In the genomic region with DNA sequence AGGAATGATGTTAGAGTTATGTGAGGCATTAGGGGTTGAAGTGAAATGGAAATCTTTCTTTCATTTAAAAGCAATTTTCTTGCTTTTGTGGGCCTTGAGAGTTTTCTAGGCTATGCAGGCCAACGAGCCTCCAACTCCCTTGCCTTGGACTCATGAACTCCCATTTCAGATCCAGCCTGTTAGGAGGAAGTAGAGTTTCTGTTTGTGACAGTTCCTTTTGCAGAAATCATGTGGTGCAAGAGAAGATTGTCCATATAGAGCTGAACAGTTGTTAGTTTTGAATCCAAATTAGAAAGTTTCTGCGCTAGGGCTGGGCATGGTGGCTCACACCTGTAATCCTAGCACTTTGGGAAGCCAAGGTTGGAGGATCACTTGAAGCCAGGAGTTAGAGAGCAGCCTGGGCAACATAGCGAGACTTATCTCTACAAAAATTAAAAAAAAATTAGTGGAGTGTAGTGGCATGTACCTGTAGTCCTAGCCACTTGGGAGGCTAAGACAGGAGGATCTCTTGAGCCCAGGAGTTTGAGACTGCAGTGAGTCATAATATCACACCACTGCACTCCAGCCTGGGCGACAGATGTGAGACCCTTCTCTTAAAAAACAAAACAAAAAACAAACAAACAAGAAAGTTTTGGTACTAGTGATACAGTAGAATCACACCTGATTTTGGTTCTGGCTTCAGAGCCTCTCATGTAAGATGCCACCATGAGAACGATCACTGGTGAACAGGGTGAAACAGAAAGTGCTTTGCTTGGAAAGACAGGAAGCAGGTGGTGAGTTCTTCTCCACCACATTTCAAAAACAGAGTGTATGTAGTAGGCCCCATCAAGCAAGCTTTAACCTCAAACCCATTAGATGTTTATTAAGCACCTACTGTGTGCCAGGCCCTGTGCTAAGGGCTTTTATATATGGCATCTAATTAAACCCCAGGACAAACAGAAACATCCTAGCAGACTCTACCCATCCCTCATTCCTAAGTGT, we compare ENCODE assay signal across 9 cellular contexts. TPM values are rescaled to one million over a fixed set of nuclear protein-coding genes. Genes with fewer than 3 reads are reported as not detected.
DNase-seq lines count a peak whose midpoint lies in the region; ATAC-seq and TF ChIP-seq lines count a peak whose summit lies in the region.
"Had no signal": no experiment of that assay in that cellular context is flagged by ENCODE, and none has a peak within 500 bp of the region (broad histone marks: within the 10 kb centered on the region; RNA-seq: fewer than 3 reads in every experiment).

No MANE protein-coding gene starts in this region.

- H3K4me3 Mint-ChIP-seq in activated CD4-positive, alpha-beta memory T cell treated with anti-CD3 and anti-CD28 coated beads for 36 hours, result no peak overlapping the region
- no peak overlapping the region for H3K4me3 Mint-ChIP-seq in neural progenitor cell

- CTCF ChIA-PET in activated CD4-positive, alpha-beta memory T cell treated with anti-CD3 and anti-CD28 coated beads for 36 hours (lab: Charles Lee), result no interaction called here

- H3K4me1 Mint-ChIP-seq in activated CD4-positive, alpha-beta memory T cell treated with anti-CD3 and anti-CD28 coated beads for 36 hours (ENCODE audit: low read depth), result peaks cover 32% of the 10 kb centered on the region
- H3K4me1 Mint-ChIP-seq in neural progenitor cell, result peaks cover 1% of the 10 kb centered on the region

- no peaks in the 10 kb centered on the region for H4K20me1 ChIP-seq in osteoblast (ENCODE audit: insufficient read depth, low read length)
- no peaks in the 10 kb centered on the region for H4K20me1 ChIP-seq in neural progenitor cell (ENCODE audit: low read depth)

- no peaks in the 10 kb centered on the region for H3K9me3 Mint-ChIP-seq in activated CD4-positive, alpha-beta memory T cell treated with anti-CD3 and anti-CD28 coated beads for 36 hours
- H3K9me3 Mint-ChIP-seq in neural progenitor cell, result peaks cover 2% of the 10 kb centered on the region

- H3K27me3 Mint-ChIP-seq in activated CD4-positive, alpha-beta memory T cell treated with anti-CD3 and anti-CD28 coated beads for 36 hours, result no peaks in the 10 kb centered on the region
- peaks cover 13% of the 10 kb centered on the region for H3K27me3 Mint-ChIP-seq in neural progenitor cell (ENCODE audit: insufficient read depth, low read depth)

- H2AFZ ChIP-seq in osteoblast (ENCODE audit: low read length), result no peak overlapping the region
- H2AFZ ChIP-seq in neural progenitor cell (replicated peaks), result no peak overlapping the region

- H3K27ac Mint-ChIP-seq in activated CD4-positive, alpha-beta memory T cell treated with anti-CD3 and anti-CD28 coated beads for 36 hours, result no peak overlapping the region
- H3K27ac Mint-ChIP-seq in neural progenitor cell, result no peak overlapping the region

- intact Hi-C loops in activated CD4-positive, alpha-beta memory T cell treated with anti-CD3 and anti-CD28 coated beads for 36 hours (cut with micrococcal nuclease), result loop anchor here (2.0 kb wide), 2 partner anchors 34 to 48 kb away; a partner anchor contains a TSS
- intact Hi-C loops in aorta (cut with DNase I), result no loop called here

- peak; percentile 88 for ATAC-seq in HG03135 (IDR thresholded peaks at IDR 0.05; ENCODE audit: unreplicated experiment)
- ATAC-seq in aorta (ENCODE audit: low FRiP score), result no peak

- peaks cover 0 to 7% of the 10 kb centered on the region in 2 donors for H3K4me1 ChIP-seq in aorta (ENCODE audit: control insufficient read depth in 1 of 2, insufficient read depth in 2 of 2, low read length in 2 of 2)
- H3K4me1 ChIP-seq in osteoblast (ENCODE audit: insufficient read depth, low read length), result peaks cover 12% of the 10 kb centered on the region
- H3K4me1 ChIP-seq in neural progenitor cell, result no peaks in the 10 kb centered on the region

- no peak overlapping the region for H3K4me2 ChIP-seq in osteoblast (ENCODE audit: insufficient read depth, low read length)
- H3K4me2 ChIP-seq in neural progenitor cell, result no peak overlapping the region

- H3K27me3 ChIP-seq in aorta (ENCODE audit: control insufficient read depth in 1 of 2, insufficient read depth in 2 of 2, low read length in 1 of 2) (no peaks in the 10 kb centered on the region), osteoblast (ENCODE audit: insufficient read depth, low read length) (no peaks in the 10 kb centered on the region), neural progenitor cell (no peaks in the 10 kb centered on the region)
- H3K27me3 ChIP-seq: heart right ventricle had no signal

- H3K36me3 ChIP-seq in aorta (ENCODE audit: control insufficient read depth in 1 of 2, insufficient read depth in 2 of 2, low read length in 1 of 2) (no peaks in the 10 kb centered on the region), osteoblast (ENCODE audit: insufficient read depth, low read length) (no peaks in the 10 kb centered on the region), neural progenitor cell (no peaks in the 10 kb centered on the region)
- H3K36me3 ChIP-seq: heart right ventricle had no signal

- POLR2A ChIA-PET in activated CD4-positive, alpha-beta memory T cell treated with anti-CD3 and anti-CD28 coated beads for 36 hours (lab: Charles Lee), result no interaction called here

- no peak overlapping the region for H3K9ac ChIP-seq in neural progenitor cell

- H3K4me3 ChIP-seq in aorta (ENCODE audit: low read length in 2 of 2), result no peak overlapping the region
- no peak overlapping the region for H3K4me3 ChIP-seq in osteoblast (ENCODE audit: insufficient read depth, low read length)
- no peak overlapping the region for H3K4me3 ChIP-seq in neural progenitor cell
- H3K4me3 ChIP-seq: heart right ventricle had no signal

- TF ChIP-seq CTCF in osteoblast (IDR thresholded peaks at IDR 0.05; ENCODE audit: extremely low read depth, low read depth, low read length), result no peak
- no peak for TF ChIP-seq CTCF in neural progenitor cell (IDR thresholded peaks at IDR 0.05)

- no peaks in the 10 kb centered on the region for H3F3A ChIP-seq in neural progenitor cell (ENCODE audit: low read depth)

- H3K9me3 ChIP-seq in aorta (ENCODE audit: control insufficient read depth, low read length) (no peaks in the 10 kb centered on the region), osteoblast (ENCODE audit: low read depth, low read length) (no peaks in the 10 kb centered on the region), neural progenitor cell (ENCODE audit: low read depth) (no peaks in the 10 kb centered on the region)

- 68 to 72% methylated on average over 5 of the region's 5 CpGs for WGBS in aorta, 2 donors

- H3K27ac ChIP-seq in aorta (ENCODE audit: low read depth in 1 of 2, low read length in 2 of 2) (peak overlapping the region; percentile 37 to 51), osteoblast (ENCODE audit: low read depth, low read length) (no peak overlapping the region), neural progenitor cell (no peak overlapping the region)

- peak; percentile 10 for DNase-seq in stimulated activated CD4-positive, alpha-beta T cell treated with anti-CD3 and anti-CD28 coated beads, Interleukin-15, amount 100 ng/mL, for 24 hours
- DNase-seq in stimulated activated CD4-positive, alpha-beta T cell treated with anti-CD3 and anti-CD28 coated beads, Interleukin-1b, Interleukin-23, amount 100 ng/mL, for 48 hours, result no peak
- peak; percentile 14 for DNase-seq in activated CD4-positive, alpha-beta memory T cell treated with anti-CD3 and anti-CD28 coated beads for 36 hours
- DNase-seq in aorta (no peak), HT-29 (ENCODE audit: low spot score) (no peak), osteoblast (ENCODE audit: insufficient read length, low spot score, missing footprints) (no peak), neural progenitor cell (ENCODE audit: low spot score) (no peak)
- DNase-seq: heart right ventricle had no signal

- H3K36me3 Mint-ChIP-seq in activated CD4-positive, alpha-beta memory T cell treated with anti-CD3 and anti-CD28 coated beads for 36 hours, result no peaks in the 10 kb centered on the region
- no peaks in the 10 kb centered on the region for H3K36me3 Mint-ChIP-seq in neural progenitor cell

- H3K79me2 ChIP-seq in osteoblast (ENCODE audit: insufficient read depth, low read length) (no peaks in the 10 kb centered on the region), neural progenitor cell (ENCODE audit: low read depth) (no peaks in the 10 kb centered on the region)

RNA-seq across cellular contexts. Expression of a gene that starts 47.5 kb away (rescaled TPM):
- total RNA-seq in activated CD4-positive, alpha-beta memory T cell treated with anti-CD3 and anti-CD28 coated beads for 36 hours, result 10 to 100 TPM; 37.7 to 41.4 TPM
- total RNA-seq in aorta (100 to 1,000 TPM; 198 to 215 TPM), osteoblast (359 and 476 TPM in 2 replicates), neural progenitor cell (ENCODE audit: low replicate concordance) (122 and 149 TPM in 2 replicates)
- polyA plus RNA-seq in aorta, result 10 to 100 TPM; 16.7 to 30.1 TPM
- 21.2 and 23.8 TPM in 2 replicates for total RNA-seq in HT-29 (2014; rRNA removed; shearing (Covaris generic))

Comparison
In these comparisons a context has a peak if more than half of its experiments do, and no peak if none do; other contexts are left out.
1. DNase-seq: peak in stimulated activated CD4-positive, alpha-beta T cell treated with anti-CD3 and anti-CD28 coated beads, Interleukin-15, amount 100 ng/mL, for 24 hours (single experiment) and activated CD4-positive, alpha-beta memory T cell treated with anti-CD3 and anti-CD28 coated beads for 36 hours (single experiment); none in stimulated activated CD4-positive, alpha-beta T cell treated with anti-CD3 and anti-CD28 coated beads, Interleukin-1b, Interleukin-23, amount 100 ng/mL, for 48 hours (single experiment), aorta (0 of 2), HT-29 (single experiment), osteoblast (single experiment) and neural progenitor cell (single experiment).
2. H3K27ac ChIP-seq: peak in aorta (2 of 2); none in osteoblast (single experiment) and neural progenitor cell (single experiment).